10 cellular contexts compared by ENCODE assay signal in genomic region chr10:46386694-46387093, GRCh38. TPM values are rescaled to one million over a fixed set of nuclear protein-coding genes. Genes with fewer than 3 reads are reported as not detected.
DNase-seq lines count a peak whose midpoint lies in the region; ATAC-seq and TF ChIP-seq lines count a peak whose summit lies in the region.
"Not testable (repeated sequence)": the region's sequence is repeated elsewhere in the genome, so short reads cannot be mapped to it uniquely, and the experiment has no call there.
"Had no signal": no experiment of that assay in that cellular context is flagged by ENCODE, and none has a peak within 500 bp of the region (broad histone marks: within the 10 kb centered on the region; RNA-seq: fewer than 3 reads in every experiment).

No MANE protein-coding gene starts in this region.

- H3K27ac ChIP-seq in PC-3 (ENCODE audit: low read length); upper lobe of right lung: not testable (repeated sequence)

- H3K36me3 Mint-ChIP-seq in activated T-cell treated with anti-CD3 and anti-CD28 coated beads, Interleukin-2, amount 50 U/mL, for 72 hours (ENCODE audit: insufficient read depth in 2 of 2): not testable (repeated sequence)

- H3K4me3 ChIP-seq in PC-3 (ENCODE audit: low read length); mucosa of descending colon; upper lobe of right lung: not testable (repeated sequence)

- H3K27ac Mint-ChIP-seq in activated T-cell treated with anti-CD3 and anti-CD28 coated beads, Interleukin-2, amount 50 U/mL, for 72 hours: not testable (repeated sequence)

- POLR2A ChIA-PET in PC-3 (lab: Charles Lee; ENCODE audit: unreplicated experiment): not testable (repeated sequence)

- not testable (repeated sequence) for H3K9me3 ChIP-seq in PC-3 (ENCODE audit: low read length); mucosa of descending colon; upper lobe of right lung

- H4K20me1 ChIP-seq in PC-3 (ENCODE audit: low read length): not testable (repeated sequence)

- BruUV-seq in PC-3 (replicated peaks; lab: Mats Ljungman, UMichigan): not testable (repeated sequence)

- CTCF ChIA-PET in PC-3 (lab: Charles Lee): not testable (repeated sequence)

- not testable (repeated sequence) for H3K4me1 Mint-ChIP-seq in activated T-cell treated with anti-CD3 and anti-CD28 coated beads, Interleukin-2, amount 50 U/mL, for 72 hours (ENCODE audit: low read depth)

- ATAC-seq in GM18867 (IDR thresholded peaks at IDR 0.05; ENCODE audit: unreplicated experiment) (peak; percentile 58), GM21390 (IDR thresholded peaks at IDR 0.05; ENCODE audit: unreplicated experiment) (peak; percentile 82), HG02610 (IDR thresholded peaks at IDR 0.05; ENCODE audit: unreplicated experiment) (peak; percentile 91), HG03280 (IDR thresholded peaks at IDR 0.05; ENCODE audit: unreplicated experiment) (peak; percentile 62), PC-3 (peak; percentile 72), mucosa of descending colon (peak; percentile 12), upper lobe of right lung (peak; percentile 39)
- peak; percentile 99 to 100 for ATAC-seq in activated T-cell treated with anti-CD3 and anti-CD28 coated beads, Interleukin-2, amount 50 U/mL, for 72 hours (replicated peaks in 1 of 2)

- H3F3A ChIP-seq in PC-3 (ENCODE audit: low read length, unreplicated experiment): not testable (repeated sequence)

- H3K4me1 ChIP-seq in PC-3 (ENCODE audit: insufficient read depth, low read length); mucosa of descending colon (ENCODE audit: low read depth); upper lobe of right lung: not testable (repeated sequence)

- H3K36me3 ChIP-seq in PC-3 (ENCODE audit: low read depth, low read length); mucosa of descending colon (ENCODE audit: low read depth); upper lobe of right lung: not testable (repeated sequence)

- not testable (repeated sequence) for H3K79me2 ChIP-seq in PC-3 (ENCODE audit: low read length)

- not testable (repeated sequence) for TF ChIP-seq CTCF in PC-3 (conservative IDR thresholded peaks at IDR 0.05; ENCODE audit: low read depth, low read length); mucosa of descending colon (IDR thresholded peaks at IDR 0.05); upper lobe of right lung (IDR thresholded peaks at IDR 0.05)

- H3K27me3 Mint-ChIP-seq in activated T-cell treated with anti-CD3 and anti-CD28 coated beads, Interleukin-2, amount 50 U/mL, for 72 hours (ENCODE audit: low read depth): not testable (repeated sequence)

- not testable (repeated sequence) for H3K27me3 ChIP-seq in PC-3 (ENCODE audit: low read length); upper lobe of right lung

- intact Hi-C loops in PC-3 (cut with micrococcal nuclease); mucosa of descending colon (cut with DNase I, micrococcal nuclease); upper lobe of right lung (cut with DNase I): not testable (repeated sequence)

- not testable (repeated sequence) for H3K9me2 ChIP-seq in PC-3 (replicated peaks; ENCODE audit: low read length)

- DNase-seq in PC-3; activated T-cell treated with anti-CD3 and anti-CD28 coated beads, Interleukin-2, amount 50 U/mL, for 72 hours; mucosa of descending colon; upper lobe of right lung: not testable (repeated sequence)

- not testable (repeated sequence) for H3K4me3 Mint-ChIP-seq in activated T-cell treated with anti-CD3 and anti-CD28 coated beads, Interleukin-2, amount 50 U/mL, for 72 hours

- H3K9ac ChIP-seq in PC-3 (ENCODE audit: low read length): not testable (repeated sequence)

- H3K9me3 Mint-ChIP-seq in activated T-cell treated with anti-CD3 and anti-CD28 coated beads, Interleukin-2, amount 50 U/mL, for 72 hours: not testable (repeated sequence)

- not testable (repeated sequence) for H2AFZ ChIP-seq in PC-3 (ENCODE audit: low read length)

- not testable (repeated sequence) for H3K4me2 ChIP-seq in PC-3 (ENCODE audit: low read length)

RNA-seq across cellular contexts. Expression of gene ANXA8L1, which starts 11.1 kb away (rescaled TPM):
- total RNA-seq in PC-3 (2014; rRNA removed): not detected in 2 replicates
- under 1 TPM in 1 of 2 donors, not detected in 1; 0.51 TPM for total RNA-seq in activated T-cell treated with anti-CD3 and anti-CD28 coated beads, Interleukin-2, amount 50 U/mL, for 72 hours
- total RNA-seq in mucosa of descending colon: not detected
- total RNA-seq in upper lobe of right lung: 34.6 TPM
- total RNA-seq: CD4-positive, CD25-positive, alpha-beta regulatory T cell; K562 had no signal

Comparison
In these comparisons a context has a peak if more than half of its experiments do, and no peak if none do; other contexts are left out.
1. ATAC-seq: peak in every context shown above with its lines; median percentile 100 in activated T-cell treated with anti-CD3 and anti-CD28 coated beads, Interleukin-2, amount 50 U/mL, for 72 hours; 91 in HG02610; 82 in GM21390; 72 in PC-3; 62 in HG03280; 58 in GM18867; 39 in upper lobe of right lung; 12 in mucosa of descending colon.
2. RNA of gene ANXA8L1, which starts 11.1 kb away (total RNA-seq): 34.6 TPM in upper lobe of right lung (single experiment); 0.51 TPM in activated T-cell treated with anti-CD3 and anti-CD28 coated beads, Interleukin-2, amount 50 U/mL, for 72 hours, not detected in PC-3 and not detected in mucosa of descending colon; every median in the first group is over 10 times any median in the second.